1 cellular context compared by ENCODE assay signal in the genomic region with DNA sequence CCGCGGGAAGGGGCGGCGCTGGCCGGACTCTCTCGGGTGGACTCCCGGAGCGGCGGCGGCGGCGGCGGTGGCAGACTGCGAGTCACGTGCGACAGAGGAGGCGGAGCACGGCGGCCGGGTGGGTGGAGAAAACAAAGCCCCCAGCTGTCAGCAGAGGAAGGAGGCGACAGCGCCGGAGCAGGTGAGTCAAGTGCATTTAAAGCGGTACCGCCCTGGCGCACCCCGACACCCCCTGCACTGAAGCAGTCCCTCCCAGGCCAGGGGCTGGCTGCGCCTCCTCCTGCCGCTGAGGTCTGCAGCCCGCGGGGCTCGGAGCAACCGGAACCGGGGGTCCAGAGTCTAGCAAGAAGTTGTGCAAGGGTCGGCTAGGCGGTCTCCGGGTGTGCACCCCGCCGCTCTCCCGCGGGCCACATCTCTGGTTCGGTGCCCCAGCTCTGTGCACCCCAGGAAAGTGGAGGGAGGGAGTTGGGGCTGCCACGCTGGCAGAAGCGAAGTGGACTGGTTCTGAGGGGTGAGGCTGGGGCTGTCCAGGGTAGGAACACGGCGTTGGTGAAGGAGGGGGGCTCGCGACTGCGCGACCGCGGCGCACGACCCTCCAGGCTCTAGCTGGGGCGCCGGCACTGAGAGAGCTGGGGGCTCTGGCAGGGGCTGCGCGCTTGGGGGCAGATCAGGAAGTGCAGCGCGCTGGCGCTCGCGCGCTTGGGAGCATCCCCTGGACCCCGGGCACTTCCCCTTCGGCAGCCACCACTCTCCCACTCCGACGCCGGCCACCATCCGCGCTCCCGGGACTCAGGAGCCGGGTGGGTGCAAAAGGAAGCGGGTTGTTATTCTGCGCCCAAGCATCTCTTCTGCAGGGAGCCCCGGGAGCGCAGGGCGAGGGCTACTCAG.
A peak's percentile ranks its signal among the peaks of the same experiment; 100 is the strongest.
TF ChIP-seq lines count a peak whose summit lies in the region.

No MANE protein-coding gene starts in this region.

TF ChIP-seq in K562, 482 proteins besides CTCF, POLR2A, EP300 and RAD21 (continued from another document and continues in another):
- TF ChIP-seq, protein P1, sequence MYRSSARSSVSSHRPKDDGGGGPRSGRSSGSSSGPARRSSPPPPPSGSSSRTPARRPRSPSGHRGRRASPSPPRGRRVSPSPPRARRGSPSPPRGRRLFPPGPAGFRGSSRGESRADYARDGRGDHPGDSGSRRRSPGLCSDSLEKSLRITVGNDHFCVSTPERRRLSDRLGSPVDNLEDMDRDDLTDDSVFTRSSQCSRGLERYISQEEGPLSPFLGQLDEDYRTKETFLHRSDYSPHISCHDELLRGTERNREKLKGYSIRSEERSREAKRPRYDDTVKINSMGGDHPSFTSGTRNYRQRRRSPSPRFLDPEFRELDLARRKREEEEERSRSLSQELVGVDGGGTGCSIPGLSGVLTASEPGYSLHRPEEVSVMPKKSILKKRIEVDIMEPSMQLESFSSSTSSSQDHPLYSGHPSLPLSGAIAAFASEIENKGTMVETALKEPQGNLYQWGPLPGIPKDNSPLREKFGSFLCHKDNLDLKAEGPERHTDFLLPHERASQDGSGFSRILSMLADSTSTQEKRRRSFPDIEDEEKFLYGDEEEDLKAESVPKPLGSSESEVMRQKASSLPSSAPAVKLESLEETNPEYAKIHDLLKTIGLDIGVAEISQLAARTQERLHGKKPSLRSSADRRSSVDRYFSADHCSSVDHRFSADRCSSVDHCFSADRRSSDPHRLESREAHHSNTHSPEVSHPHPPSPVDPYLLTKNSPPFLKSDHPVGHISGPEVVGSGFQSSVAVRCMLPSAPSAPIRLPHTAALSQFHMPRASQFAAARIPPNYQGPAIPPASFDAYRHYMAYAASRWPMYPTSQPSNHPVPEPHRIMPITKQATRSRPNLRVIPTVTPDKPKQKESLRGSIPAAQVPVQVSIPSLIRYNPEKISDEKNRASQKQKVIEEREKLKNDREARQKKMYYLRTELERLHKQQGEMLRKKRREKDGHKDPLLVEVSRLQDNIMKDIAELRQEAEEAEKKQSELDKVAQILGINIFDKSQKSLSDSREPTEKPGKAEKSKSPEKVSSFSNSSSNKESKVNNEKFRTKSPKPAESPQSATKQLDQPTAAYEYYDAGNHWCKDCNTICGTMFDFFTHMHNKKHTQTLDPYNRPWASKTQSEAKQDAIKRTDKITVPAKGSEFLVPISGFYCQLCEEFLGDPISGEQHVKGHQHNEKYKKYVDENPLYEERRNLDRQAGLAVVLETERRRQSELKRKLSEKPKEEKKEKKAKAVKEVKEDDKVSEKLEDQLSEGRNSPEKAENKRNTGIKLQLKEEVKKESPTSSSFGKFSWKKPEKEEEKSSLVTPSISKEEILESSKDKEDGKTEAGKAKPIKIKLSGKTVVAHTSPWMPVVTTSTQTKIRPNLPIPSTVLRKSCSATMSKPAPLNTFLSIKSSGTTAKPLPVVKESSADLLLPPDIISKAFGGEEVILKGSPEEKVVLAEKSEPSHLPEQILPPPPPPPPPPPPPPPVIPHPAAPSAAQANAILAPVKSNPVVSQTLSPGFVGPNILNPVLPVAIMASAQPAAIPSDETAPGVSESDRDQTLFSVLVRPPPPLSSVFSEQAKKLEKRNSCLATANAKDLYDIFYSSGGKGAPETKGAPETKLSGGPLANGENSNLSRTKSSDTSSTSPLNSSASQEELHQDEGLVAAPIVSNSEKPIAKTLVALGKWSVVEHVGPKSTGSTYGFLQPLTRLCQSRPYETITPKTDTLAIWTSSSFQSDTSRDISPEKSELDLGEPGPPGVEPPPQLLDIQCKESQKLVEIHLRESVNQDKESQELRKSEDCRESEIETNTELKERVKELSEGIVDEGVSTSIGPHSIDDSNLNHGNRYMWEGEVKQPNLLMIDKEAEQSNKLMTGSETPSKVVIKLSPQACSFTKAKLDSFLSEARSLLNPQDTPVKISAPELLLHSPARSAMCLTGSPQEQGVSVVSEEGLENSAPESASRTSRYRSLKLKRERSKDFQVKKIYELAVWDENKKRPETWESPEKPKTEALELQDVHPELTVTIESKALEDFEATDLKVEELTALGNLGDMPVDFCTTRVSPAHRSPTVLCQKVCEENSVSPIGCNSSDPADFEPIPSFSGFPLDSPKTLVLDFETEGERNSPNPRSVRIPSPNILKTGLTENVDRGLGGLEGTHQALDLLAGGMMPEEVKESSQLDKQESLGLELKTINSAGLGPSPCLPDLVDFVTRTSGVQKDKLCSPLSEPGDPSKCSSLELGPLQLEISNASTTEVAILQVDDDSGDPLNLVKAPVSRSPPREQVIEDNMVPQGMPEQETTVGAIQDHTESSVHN (IDR thresholded peaks at IDR 0.05; ENCODE audit: borderline replicate concordance in 1 of 2, low read depth in 1 of 2), result no peak
- 0 out of 2 replicates have a peak, but pooled peaks have one; percentile 50 for TF ChIP-seq RBM14 (IDR thresholded peaks at IDR 0.05; ENCODE audit: borderline replicate concordance, insufficient read depth, low read depth, low read length)
- no peak for TF ChIP-seq NEUROD1 (IDR thresholded peaks at IDR 0.05; ENCODE audit: borderline replicate concordance, low read depth, low read length, partially characterized antibody)
- no peak for TF ChIP-seq ZNF140 (CRISPR knock-in tag; IDR thresholded peaks at IDR 0.05)
- TF ChIP-seq, protein P2, sequence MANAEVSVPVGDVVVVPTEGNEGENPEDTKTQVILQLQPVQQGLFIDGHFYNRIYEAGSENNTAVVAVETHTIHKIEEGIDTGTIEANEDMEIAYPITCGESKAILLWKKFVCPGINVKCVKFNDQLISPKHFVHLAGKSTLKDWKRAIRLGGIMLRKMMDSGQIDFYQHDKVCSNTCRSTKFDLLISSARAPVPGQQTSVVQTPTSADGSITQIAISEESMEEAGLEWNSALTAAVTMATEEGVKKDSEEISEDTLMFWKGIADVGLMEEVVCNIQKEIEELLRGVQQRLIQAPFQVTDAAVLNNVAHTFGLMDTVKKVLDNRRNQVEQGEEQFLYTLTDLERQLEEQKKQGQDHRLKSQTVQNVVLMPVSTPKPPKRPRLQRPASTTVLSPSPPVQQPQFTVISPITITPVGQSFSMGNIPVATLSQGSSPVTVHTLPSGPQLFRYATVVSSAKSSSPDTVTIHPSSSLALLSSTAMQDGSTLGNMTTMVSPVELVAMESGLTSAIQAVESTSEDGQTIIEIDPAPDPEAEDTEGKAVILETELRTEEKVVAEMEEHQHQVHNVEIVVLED (CRISPR knock-in tag; IDR thresholded peaks at IDR 0.05), result no peak
- peak; percentile 67 for TF ChIP-seq L3MBTL2 (IDR thresholded peaks at IDR 0.05)
- TF ChIP-seq SMAD2 (IDR thresholded peaks at IDR 0.05; ENCODE audit: low read depth, low read length), result no peak
- no peak for TF ChIP-seq ZNF583 (CRISPR knock-in tag; IDR thresholded peaks at IDR 0.05)
- no peak for TF ChIP-seq MCM3 (IDR thresholded peaks at IDR 0.05)
- no peak for TF ChIP-seq ZNF224 (CRISPR knock-in tag; IDR thresholded peaks at IDR 0.05)
- TF ChIP-seq KDM4B (IDR thresholded peaks at IDR 0.05; ENCODE audit: borderline replicate concordance in 2 of 2, low read depth in 1 of 2), result no peak
- TF ChIP-seq GABPA (tag; conservative IDR thresholded peaks at IDR 0.05; ENCODE audit: low read depth), result no peak
- peak; percentile 35; the same call in 1 of the 2 replicates for TF ChIP-seq RBFOX2 (IDR thresholded peaks at IDR 0.05; ENCODE audit: low read depth, low read length)
- no peak for TF ChIP-seq KLF1 (tag; IDR thresholded peaks at IDR 0.05)
- TF ChIP-seq, protein P3, sequence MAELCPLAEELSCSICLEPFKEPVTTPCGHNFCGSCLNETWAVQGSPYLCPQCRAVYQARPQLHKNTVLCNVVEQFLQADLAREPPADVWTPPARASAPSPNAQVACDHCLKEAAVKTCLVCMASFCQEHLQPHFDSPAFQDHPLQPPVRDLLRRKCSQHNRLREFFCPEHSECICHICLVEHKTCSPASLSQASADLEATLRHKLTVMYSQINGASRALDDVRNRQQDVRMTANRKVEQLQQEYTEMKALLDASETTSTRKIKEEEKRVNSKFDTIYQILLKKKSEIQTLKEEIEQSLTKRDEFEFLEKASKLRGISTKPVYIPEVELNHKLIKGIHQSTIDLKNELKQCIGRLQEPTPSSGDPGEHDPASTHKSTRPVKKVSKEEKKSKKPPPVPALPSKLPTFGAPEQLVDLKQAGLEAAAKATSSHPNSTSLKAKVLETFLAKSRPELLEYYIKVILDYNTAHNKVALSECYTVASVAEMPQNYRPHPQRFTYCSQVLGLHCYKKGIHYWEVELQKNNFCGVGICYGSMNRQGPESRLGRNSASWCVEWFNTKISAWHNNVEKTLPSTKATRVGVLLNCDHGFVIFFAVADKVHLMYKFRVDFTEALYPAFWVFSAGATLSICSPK (IDR thresholded peaks at IDR 0.05; ENCODE audit: borderline replicate concordance), result no peak
- TF ChIP-seq DACH1 (IDR thresholded peaks at IDR 0.05; ENCODE audit: partially characterized antibody), result no peak
- no peak for TF ChIP-seq ZNF780A (CRISPR knock-in tag; IDR thresholded peaks at IDR 0.05)
- TF ChIP-seq ZNF197 (CRISPR knock-in tag; IDR thresholded peaks at IDR 0.05; ENCODE audit: low read depth), result no peak
- TF ChIP-seq, protein P4, sequence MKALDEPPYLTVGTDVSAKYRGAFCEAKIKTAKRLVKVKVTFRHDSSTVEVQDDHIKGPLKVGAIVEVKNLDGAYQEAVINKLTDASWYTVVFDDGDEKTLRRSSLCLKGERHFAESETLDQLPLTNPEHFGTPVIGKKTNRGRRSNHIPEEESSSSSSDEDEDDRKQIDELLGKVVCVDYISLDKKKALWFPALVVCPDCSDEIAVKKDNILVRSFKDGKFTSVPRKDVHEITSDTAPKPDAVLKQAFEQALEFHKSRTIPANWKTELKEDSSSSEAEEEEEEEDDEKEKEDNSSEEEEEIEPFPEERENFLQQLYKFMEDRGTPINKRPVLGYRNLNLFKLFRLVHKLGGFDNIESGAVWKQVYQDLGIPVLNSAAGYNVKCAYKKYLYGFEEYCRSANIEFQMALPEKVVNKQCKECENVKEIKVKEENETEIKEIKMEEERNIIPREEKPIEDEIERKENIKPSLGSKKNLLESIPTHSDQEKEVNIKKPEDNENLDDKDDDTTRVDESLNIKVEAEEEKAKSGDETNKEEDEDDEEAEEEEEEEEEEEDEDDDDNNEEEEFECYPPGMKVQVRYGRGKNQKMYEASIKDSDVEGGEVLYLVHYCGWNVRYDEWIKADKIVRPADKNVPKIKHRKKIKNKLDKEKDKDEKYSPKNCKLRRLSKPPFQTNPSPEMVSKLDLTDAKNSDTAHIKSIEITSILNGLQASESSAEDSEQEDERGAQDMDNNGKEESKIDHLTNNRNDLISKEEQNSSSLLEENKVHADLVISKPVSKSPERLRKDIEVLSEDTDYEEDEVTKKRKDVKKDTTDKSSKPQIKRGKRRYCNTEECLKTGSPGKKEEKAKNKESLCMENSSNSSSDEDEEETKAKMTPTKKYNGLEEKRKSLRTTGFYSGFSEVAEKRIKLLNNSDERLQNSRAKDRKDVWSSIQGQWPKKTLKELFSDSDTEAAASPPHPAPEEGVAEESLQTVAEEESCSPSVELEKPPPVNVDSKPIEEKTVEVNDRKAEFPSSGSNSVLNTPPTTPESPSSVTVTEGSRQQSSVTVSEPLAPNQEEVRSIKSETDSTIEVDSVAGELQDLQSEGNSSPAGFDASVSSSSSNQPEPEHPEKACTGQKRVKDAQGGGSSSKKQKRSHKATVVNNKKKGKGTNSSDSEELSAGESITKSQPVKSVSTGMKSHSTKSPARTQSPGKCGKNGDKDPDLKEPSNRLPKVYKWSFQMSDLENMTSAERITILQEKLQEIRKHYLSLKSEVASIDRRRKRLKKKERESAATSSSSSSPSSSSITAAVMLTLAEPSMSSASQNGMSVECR (CRISPR knock-in tag; IDR thresholded peaks at IDR 0.05), result peak; percentile 30; the same call in 1 of the 2 replicates
- TF ChIP-seq MTA3 (IDR thresholded peaks at IDR 0.05; ENCODE audit: borderline replicate concordance), result no peak
- TF ChIP-seq CBX5 (IDR thresholded peaks at IDR 0.05; ENCODE audit: borderline replicate concordance, low read depth), result no peak
- TF ChIP-seq PRMT5 (CRISPR knock-in tag; IDR thresholded peaks at IDR 0.05), result no peak
- TF ChIP-seq PURB (CRISPR knock-in tag; IDR thresholded peaks at IDR 0.05; ENCODE audit: low read depth), result no peak
- no peak for TF ChIP-seq ZNF644 (tag; IDR thresholded peaks at IDR 0.05; ENCODE audit: low read depth)
- TF ChIP-seq MAFF (IDR thresholded peaks at IDR 0.05; ENCODE audit: low read length), result no peak
- TF ChIP-seq, protein P5, sequence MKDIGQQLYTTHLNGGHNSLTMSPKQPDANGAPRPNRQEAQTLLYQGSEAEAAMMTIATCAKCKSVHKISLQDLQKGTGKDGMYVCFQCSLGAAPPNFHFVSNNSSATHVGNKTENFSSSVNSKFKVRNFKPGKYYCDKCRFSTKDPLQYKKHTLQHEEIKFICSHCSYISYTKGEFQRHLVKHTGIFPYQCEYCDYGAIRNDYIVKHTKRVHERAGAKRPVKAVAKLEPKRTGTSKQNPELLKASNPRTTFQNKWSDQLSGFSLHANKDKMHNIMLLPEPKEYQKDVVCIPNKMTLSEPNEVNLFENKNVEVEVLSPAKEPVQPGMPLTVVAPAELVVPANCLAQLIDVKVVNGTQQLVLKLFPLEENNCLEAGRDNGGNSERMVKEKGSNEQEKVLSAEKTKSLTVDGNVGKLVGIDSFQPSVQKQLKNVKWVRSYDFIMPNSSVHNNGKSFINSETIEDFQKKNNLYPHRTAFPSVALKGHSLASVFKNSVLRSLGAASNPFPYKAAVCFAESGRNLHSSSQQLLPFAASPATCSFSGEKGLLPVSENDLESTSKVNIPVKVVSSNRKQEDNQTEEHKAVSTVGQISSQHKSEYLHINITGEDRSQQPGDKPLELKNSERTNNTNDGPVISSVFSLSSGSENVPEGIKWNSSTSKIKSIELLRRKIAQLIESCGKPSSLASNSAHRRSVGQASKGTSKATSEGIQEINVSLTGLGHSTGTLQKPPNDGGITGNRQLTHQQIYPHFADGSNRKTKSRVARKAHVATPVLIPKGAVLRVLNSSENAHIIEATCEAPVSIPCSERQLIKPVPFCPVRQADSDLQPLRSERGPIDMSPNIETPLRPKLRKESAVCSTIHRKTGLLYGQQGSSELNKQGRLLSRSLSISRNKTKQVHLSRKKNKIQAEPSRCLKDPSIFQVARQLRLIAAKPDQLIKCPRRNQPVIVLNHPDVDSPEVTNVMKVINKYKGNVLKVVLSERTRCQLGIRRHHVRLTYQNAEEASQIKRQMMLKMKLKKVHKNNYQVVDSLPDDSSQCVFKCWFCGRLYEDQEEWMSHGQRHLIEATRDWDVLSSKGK (CRISPR knock-in tag; IDR thresholded peaks at IDR 0.05), result no peak
- TF ChIP-seq ZNF76 (CRISPR knock-in tag; IDR thresholded peaks at IDR 0.05; ENCODE audit: borderline replicate concordance), result no peak
- TF ChIP-seq PYGO2 (tag; IDR thresholded peaks at IDR 0.05), result no peak
- TF ChIP-seq, protein P6, sequence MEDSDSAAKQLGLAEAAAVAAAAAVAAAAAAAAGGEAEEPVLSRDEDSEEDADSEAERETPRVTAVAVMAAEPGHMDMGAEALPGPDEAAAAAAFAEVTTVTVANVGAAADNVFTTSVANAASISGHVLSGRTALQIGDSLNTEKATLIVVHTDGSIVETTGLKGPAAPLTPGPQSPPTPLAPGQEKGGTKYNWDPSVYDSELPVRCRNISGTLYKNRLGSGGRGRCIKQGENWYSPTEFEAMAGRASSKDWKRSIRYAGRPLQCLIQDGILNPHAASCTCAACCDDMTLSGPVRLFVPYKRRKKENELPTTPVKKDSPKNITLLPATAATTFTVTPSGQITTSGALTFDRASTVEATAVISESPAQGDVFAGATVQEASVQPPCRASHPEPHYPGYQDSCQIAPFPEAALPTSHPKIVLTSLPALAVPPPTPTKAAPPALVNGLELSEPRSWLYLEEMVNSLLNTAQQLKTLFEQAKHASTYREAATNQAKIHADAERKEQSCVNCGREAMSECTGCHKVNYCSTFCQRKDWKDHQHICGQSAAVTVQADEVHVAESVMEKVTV (CRISPR knock-in tag; IDR thresholded peaks at IDR 0.05), result no peak
